Comparison of ENCODE assay signal across 18 cellular contexts in genomic region chr6:158208226-158208807, GRCh38. TPM values are rescaled to one million over a fixed set of nuclear protein-coding genes. Genes with fewer than 3 reads are reported as not detected.
A peak's percentile ranks its signal among the peaks of the same experiment; 100 is the strongest.
DNase-seq lines count a peak whose midpoint lies in the region; ATAC-seq and TF ChIP-seq lines count a peak whose summit lies in the region.
"Had no signal": no experiment of that assay in that cellular context is flagged by ENCODE, and none has a peak within 500 bp of the region (broad histone marks: within the 10 kb centered on the region; RNA-seq: fewer than 3 reads in every experiment).

No MANE protein-coding gene starts in this region.

- DNase-seq in stimulated activated naive CD8-positive, alpha-beta T cell treated with anti-CD3 and anti-CD28 coated beads, Interleukin-15, Interleukin-2, amounts not matched to agents 100 U/mL and 50 U/mL, for 24 hours = no peak
- DNase-seq in activated naive CD8-positive, alpha-beta T cell treated with anti-CD3 and anti-CD28 coated beads for 36 hours = no peak
- DNase-seq in foreskin keratinocyte (no peak), adrenal gland (no peak), NCI-H524 treated with DMSO at 0.1 percent for 48 hours (lab: John Stamatoyannopoulos, UW) (no peak)
- DNase-seq in CD4-positive, alpha-beta memory T cell = no peak
- DNase-seq: AML-193; aorta; Calu3; KG1; NCI-H2029; NCI-H446; NK-92 treated with Interleukin-12 subunit alpha and Interleukin-12 subunit beta, amount 100 ng/mL, for 24 hours; occipital lobe; thyroid gland had no signal

- no peaks in the 10 kb centered on the region for H3K36me3 ChIP-seq in adrenal gland (replicated peaks in 1 of 2)
- H3K36me3 ChIP-seq in CD4-positive, alpha-beta memory T cell (ENCODE audit: insufficient read depth, low read length) = no peaks in the 10 kb centered on the region
- H3K36me3 ChIP-seq: right atrium auricular region, thyroid gland had no signal

- H3K36me3 Mint-ChIP-seq in stimulated activated naive CD8-positive, alpha-beta T cell treated with anti-CD3 and anti-CD28 coated beads, Interleukin-15, Interleukin-2, amounts not matched to agents 100 ng/mL and 50 ng/mL, for 24 hours (ENCODE audit: low read depth) = no peaks in the 10 kb centered on the region
- peaks cover 2% of the 10 kb centered on the region for H3K36me3 Mint-ChIP-seq in activated naive CD8-positive, alpha-beta T cell treated with anti-CD3 and anti-CD28 coated beads for 36 hours
- no peaks in the 10 kb centered on the region for H3K36me3 Mint-ChIP-seq in CD4-positive, alpha-beta memory T cell

- peak overlapping the region; percentile 81 for H3K27ac Mint-ChIP-seq in stimulated activated naive CD8-positive, alpha-beta T cell treated with anti-CD3 and anti-CD28 coated beads, Interleukin-15, Interleukin-2, amounts not matched to agents 100 ng/mL and 50 ng/mL, for 24 hours
- H3K27ac Mint-ChIP-seq in activated naive CD8-positive, alpha-beta T cell treated with anti-CD3 and anti-CD28 coated beads for 36 hours = peak overlapping the region; percentile 86
- H3K27ac Mint-ChIP-seq in CD4-positive, alpha-beta memory T cell = no peak overlapping the region

- TF ChIP-seq CTCF in foreskin keratinocyte (conservative IDR thresholded peaks at IDR 0.05) = no peak
- TF ChIP-seq CTCF in adrenal gland (IDR thresholded peaks at IDR 0.05) = no peak

- 87 to 91% (median 89%) methylated on average over 9 of the region's 9 CpGs for WGBS in adrenal gland, 4 donors

- H3K9me3 ChIP-seq in adrenal gland (replicated peaks in 1 of 3) = no peaks in the 10 kb centered on the region
- H3K9me3 ChIP-seq in CD4-positive, alpha-beta memory T cell (ENCODE audit: control insufficient read depth in 1 of 2, low read length in 2 of 2) = no peaks in the 10 kb centered on the region
- H3K9me3 ChIP-seq: right atrium auricular region, thyroid gland had no signal

- H3K27me3 ChIP-seq in foreskin keratinocyte (no peaks in the 10 kb centered on the region), adrenal gland (no peaks in the 10 kb centered on the region)
- no peaks in the 10 kb centered on the region for H3K27me3 ChIP-seq in CD4-positive, alpha-beta memory T cell (ENCODE audit: insufficient read depth, low read length)
- H3K27me3 ChIP-seq: right atrium auricular region, thyroid gland had no signal

- H3K27ac ChIP-seq in foreskin keratinocyte (peak overlapping the region; percentile 76), adrenal gland (no peak overlapping the region)
- H3K27ac ChIP-seq in CD4-positive, alpha-beta memory T cell (ENCODE audit: low read depth, low read length) = no peak overlapping the region
- H3K27ac ChIP-seq: right atrium auricular region, thyroid gland had no signal

- H3K4me1 Mint-ChIP-seq in stimulated activated naive CD8-positive, alpha-beta T cell treated with anti-CD3 and anti-CD28 coated beads, Interleukin-15, Interleukin-2, amounts not matched to agents 100 ng/mL and 50 ng/mL, for 24 hours (ENCODE audit: low read depth) = peaks cover 37% of the 10 kb centered on the region
- peaks cover 30% of the 10 kb centered on the region for H3K4me1 Mint-ChIP-seq in activated naive CD8-positive, alpha-beta T cell treated with anti-CD3 and anti-CD28 coated beads for 36 hours
- H3K4me1 Mint-ChIP-seq in CD4-positive, alpha-beta memory T cell = peaks cover 3 to 8% (median 6%) of the 10 kb centered on the region in 4 donors

- H3K9me3 Mint-ChIP-seq in stimulated activated naive CD8-positive, alpha-beta T cell treated with anti-CD3 and anti-CD28 coated beads, Interleukin-15, Interleukin-2, amounts not matched to agents 100 ng/mL and 50 ng/mL, for 24 hours = no peaks in the 10 kb centered on the region
- no peaks in the 10 kb centered on the region for H3K9me3 Mint-ChIP-seq in activated naive CD8-positive, alpha-beta T cell treated with anti-CD3 and anti-CD28 coated beads for 36 hours
- H3K9me3 Mint-ChIP-seq in CD4-positive, alpha-beta memory T cell = no peaks in the 10 kb centered on the region

- H3K4me1 ChIP-seq in foreskin keratinocyte (peaks cover 21% of the 10 kb centered on the region), adrenal gland (replicated peaks in 1 of 2) (no peaks in the 10 kb centered on the region)
- H3K4me1 ChIP-seq in CD4-positive, alpha-beta memory T cell (ENCODE audit: insufficient read depth, low read length) = peaks cover 9% of the 10 kb centered on the region
- H3K4me1 ChIP-seq: right atrium auricular region had no signal

- POLR2A ChIA-PET in CD4-positive, alpha-beta memory T cell (lab: Charles Lee; ENCODE audit: partially characterized antibody) = interaction anchor here (0.7 kb wide), 1 partner anchor 412 kb away, joined by 3 read pairs; no protein-coding TSS in a partner anchor

- ATAC-seq in stimulated activated naive CD8-positive, alpha-beta T cell treated with anti-CD3 and anti-CD28 coated beads, Interleukin-15, Interleukin-2, amounts not matched to agents 100 U/mL and 50 U/mL, for 24 hours = no peak
- ATAC-seq in foreskin keratinocyte = no peak

- no peak for TF ChIP-seq POLR2A in adrenal gland (IDR thresholded peaks at IDR 0.05)

- no peak overlapping the region for H3K4me3 ChIP-seq in adrenal gland
- H3K4me3 ChIP-seq in CD4-positive, alpha-beta memory T cell (ENCODE audit: low read length in 2 of 2) = no peak overlapping the region
- H3K4me3 ChIP-seq: lung, right atrium auricular region, thyroid gland had no signal

- H3K4me3 Mint-ChIP-seq in stimulated activated naive CD8-positive, alpha-beta T cell treated with anti-CD3 and anti-CD28 coated beads, Interleukin-15, Interleukin-2, amounts not matched to agents 100 ng/mL and 50 ng/mL, for 24 hours = no peak overlapping the region
- H3K4me3 Mint-ChIP-seq in activated naive CD8-positive, alpha-beta T cell treated with anti-CD3 and anti-CD28 coated beads for 36 hours = no peak overlapping the region
- H3K4me3 Mint-ChIP-seq in CD4-positive, alpha-beta memory T cell = peak overlapping the region in 1 of 8 donors; percentile 7

- intact Hi-C loops in adrenal gland (cut with DNase I) = no loop called here
- intact Hi-C loops in CD4-positive, alpha-beta memory T cell (cut with micrococcal nuclease) = no loop called here

- H3K27me3 Mint-ChIP-seq in stimulated activated naive CD8-positive, alpha-beta T cell treated with anti-CD3 and anti-CD28 coated beads, Interleukin-15, Interleukin-2, amounts not matched to agents 100 ng/mL and 50 ng/mL, for 24 hours = peaks cover 10% of the 10 kb centered on the region
- peaks cover 14% of the 10 kb centered on the region for H3K27me3 Mint-ChIP-seq in activated naive CD8-positive, alpha-beta T cell treated with anti-CD3 and anti-CD28 coated beads for 36 hours
- H3K27me3 Mint-ChIP-seq in CD4-positive, alpha-beta memory T cell = peaks cover 0 to 5% of the 10 kb centered on the region in 2 donors

- CTCF ChIA-PET in CD4-positive, alpha-beta memory T cell (lab: Charles Lee; ENCODE audit: partially characterized antibody) = interaction anchor here (1.5 to 2.0 kb wide), 2 partner anchors 397 to 483 kb away, joined by 4 to 7 read pairs; no protein-coding TSS in a partner anchor

RNA-seq across cellular contexts. Expression of gene GTF2H5, which starts 40.2 kb away (rescaled TPM):
- total RNA-seq in activated naive CD8-positive, alpha-beta T cell treated with anti-CD3 and anti-CD28 coated beads for 36 hours = 10 to 100 TPM; 24.5 to 26.6 TPM
- 24.8 and 28.1 TPM in 2 replicates for total RNA-seq in foreskin keratinocyte
- 42.1 and 42.7 TPM in 2 replicates for polyA plus RNA-seq in foreskin keratinocyte
- total RNA-seq in adrenal gland = 10 to 100 TPM in 5 of 8 donors, 1 to 10 TPM in 3; 6.1 to 52.6 (median 24.6) TPM
- 10 to 100 TPM in 2 of 3 donors, 1 to 10 TPM in 1; 8.6 to 46.1 (median 26.2) TPM for polyA plus RNA-seq in adrenal gland
- 10 to 100 TPM; 11.3 to 12.2 TPM for total RNA-seq in CD4-positive, alpha-beta memory T cell
- polyA plus RNA-seq in CD4-positive, alpha-beta memory T cell = 10 to 100 TPM; 25.2 to 25.7 TPM

RNA-seq across cellular contexts. Expression of gene SERAC1, which starts 40.3 kb away (rescaled TPM):
- 1 to 10 TPM; 2.8 to 4.1 TPM for total RNA-seq in activated naive CD8-positive, alpha-beta T cell treated with anti-CD3 and anti-CD28 coated beads for 36 hours
- total RNA-seq in foreskin keratinocyte (5.3 and 5.8 TPM in 2 replicates), adrenal gland (10 to 100 TPM; 13.8 to 20.0 (median 17.6) TPM)
- polyA plus RNA-seq in foreskin keratinocyte (2.3 and 2.6 TPM in 2 replicates), adrenal gland (10 to 100 TPM in 1 of 3 donors, 1 to 10 TPM in 2; 5.0 to 18.3 (median 6.4) TPM)
- total RNA-seq in CD4-positive, alpha-beta memory T cell = 1 to 10 TPM; 4.9 to 5.5 TPM
- 1 to 10 TPM; 1.7 to 3.1 TPM for polyA plus RNA-seq in CD4-positive, alpha-beta memory T cell

Comparison
In these comparisons a context has a peak if more than half of its experiments do, and no peak if none do; other contexts are left out.
1. H3K27ac Mint-ChIP-seq: peak in stimulated activated naive CD8-positive, alpha-beta T cell treated with anti-CD3 and anti-CD28 coated beads, Interleukin-15, Interleukin-2, amounts not matched to agents 100 ng/mL and 50 ng/mL, for 24 hours (single experiment) and activated naive CD8-positive, alpha-beta T cell treated with anti-CD3 and anti-CD28 coated beads for 36 hours (single experiment); none in CD4-positive, alpha-beta memory T cell (0 of 7).